Comparison of ENCODE assay signal across 8 cellular contexts in the genomic region with DNA sequence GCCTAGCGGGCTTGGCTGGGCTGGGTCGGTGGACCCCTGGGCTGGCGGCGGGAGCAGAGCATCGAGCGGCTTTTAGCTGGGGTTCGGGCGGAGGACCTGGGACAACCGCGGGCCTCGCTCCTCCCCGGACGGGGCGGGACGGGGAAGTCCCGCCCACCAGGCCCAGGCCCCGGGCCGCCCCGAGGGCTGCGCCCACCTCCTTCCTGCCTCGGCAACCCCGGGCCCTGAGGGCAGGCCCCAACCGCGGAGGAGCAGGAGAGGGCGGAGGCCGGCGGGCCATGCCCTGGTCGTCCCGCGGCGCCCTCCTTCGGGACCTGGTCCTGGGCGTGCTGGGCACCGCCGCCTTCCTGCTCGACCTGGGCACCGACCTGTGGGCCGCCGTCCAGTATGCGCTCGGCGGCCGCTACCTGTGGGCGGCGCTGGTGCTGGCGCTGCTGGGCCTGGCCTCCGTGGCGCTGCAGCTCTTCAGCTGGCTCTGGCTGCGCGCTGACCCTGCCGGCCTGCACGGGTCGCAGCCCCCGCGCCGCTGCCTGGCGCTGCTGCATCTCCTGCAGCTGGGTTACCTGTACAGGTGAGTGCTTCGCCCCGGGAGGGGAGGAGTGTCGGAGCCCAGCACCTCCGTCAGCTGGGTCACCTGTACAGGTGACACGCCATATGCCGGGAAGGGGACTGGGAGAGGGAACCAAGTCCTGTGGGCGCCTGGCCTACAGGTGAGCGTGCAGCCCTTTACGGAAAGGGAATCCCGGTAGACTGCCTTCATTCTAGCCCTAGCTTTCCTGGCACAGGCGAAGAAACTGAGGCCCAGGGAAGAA. TPM values are rescaled to one million over a fixed set of nuclear protein-coding genes. Genes with fewer than 3 reads are reported as not detected.
A peak's percentile ranks its signal among the peaks of the same experiment; 100 is the strongest.
DNase-seq lines count a peak whose midpoint lies in the region; ATAC-seq and TF ChIP-seq lines count a peak whose summit lies in the region.

A gene with protein sequence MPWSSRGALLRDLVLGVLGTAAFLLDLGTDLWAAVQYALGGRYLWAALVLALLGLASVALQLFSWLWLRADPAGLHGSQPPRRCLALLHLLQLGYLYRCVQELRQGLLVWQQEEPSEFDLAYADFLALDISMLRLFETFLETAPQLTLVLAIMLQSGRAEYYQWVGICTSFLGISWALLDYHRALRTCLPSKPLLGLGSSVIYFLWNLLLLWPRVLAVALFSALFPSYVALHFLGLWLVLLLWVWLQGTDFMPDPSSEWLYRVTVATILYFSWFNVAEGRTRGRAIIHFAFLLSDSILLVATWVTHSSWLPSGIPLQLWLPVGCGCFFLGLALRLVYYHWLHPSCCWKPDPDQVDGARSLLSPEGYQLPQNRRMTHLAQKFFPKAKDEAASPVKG (plus strand): TSS at position 182 of the 812 bp plus-strand sequence. CDS start 97 bp downstream, at position 279.

- peak within 1 kb of the TSS; percentile 91 for H3K27ac Mint-ChIP-seq in activated naive CD4-positive, alpha-beta T cell treated with anti-CD3 and anti-CD28 coated beads, Interleukin-2, amount 50 U/mL, for 24 hours

- DNase-seq in RWPE2 (ENCODE audit: low spot score) (peak; percentile 78), glomerular visceral epithelial cell (ENCODE audit: extremely low spot score) (peak; percentile 86), tibial nerve (ENCODE audit: low spot score in 2 of 2) (peak; percentile 38 to 49)

- H4K20me1 ChIP-seq in BLaER1 treated with 17β-estradiol and CSF1 and Interleukin-3, amounts not matched to agents 10 nM and 100 nM, result peaks cover 0 to 38% (median 8%) of the 10 kb centered on the region in 11 experiments; a peak in 11 of 22 replicates

- peak in 1 of 2 donors; percentile 50 for TF ChIP-seq EP300 in tibial nerve (IDR thresholded peaks at IDR 0.05)

- peak within 1 kb of the TSS; percentile 70 to 87 (median 78) for H3K4me3 ChIP-seq in BLaER1 treated with 17β-estradiol and CSF1 and Interleukin-3, amounts not matched to agents 10 nM and 100 nM
- peak within 1 kb of the TSS; percentile 48 for H3K4me3 ChIP-seq in RWPE2 (ENCODE audit: severe bottlenecking)
- H3K4me3 ChIP-seq in parathyroid adenoma (ENCODE audit: low read depth, low read length), result peak within 1 kb of the TSS; percentile 83
- peak within 1 kb of the TSS; percentile 64 to 82 (median 70) for H3K4me3 ChIP-seq in tibial nerve

- TF ChIP-seq CTCF in RWPE2 (IDR thresholded peaks at IDR 0.05; ENCODE audit: poor library complexity, severe bottlenecking) (peak; percentile 62), parathyroid adenoma (IDR thresholded peaks at IDR 0.05) (peak; percentile 40), tibial nerve (IDR thresholded peaks at IDR 0.05) (peak; percentile 27 to 63 (median 41))

- no peaks in the 10 kb centered on the region for H3K27me3 ChIP-seq in BLaER1 treated with 17β-estradiol and CSF1 and Interleukin-3, amounts not matched to agents 10 nM and 100 nM
- H3K27me3 ChIP-seq in RWPE2 (ENCODE audit: insufficient read depth, poor library complexity, severe bottlenecking), result no peaks in the 10 kb centered on the region
- H3K27me3 ChIP-seq in parathyroid adenoma (ENCODE audit: control insufficient read depth, insufficient read depth, low read length), result no peaks in the 10 kb centered on the region
- no peaks in the 10 kb centered on the region for H3K27me3 ChIP-seq in tibial nerve

- H3K9me3 Mint-ChIP-seq in activated naive CD4-positive, alpha-beta T cell treated with anti-CD3 and anti-CD28 coated beads, Interleukin-2, amount 50 U/mL, for 24 hours, result no peaks in the 10 kb centered on the region

- peaks cover under 1% of the 10 kb centered on the region for H3K36me3 Mint-ChIP-seq in activated naive CD4-positive, alpha-beta T cell treated with anti-CD3 and anti-CD28 coated beads, Interleukin-2, amount 50 U/mL, for 24 hours

- H3K27me3 Mint-ChIP-seq in activated naive CD4-positive, alpha-beta T cell treated with anti-CD3 and anti-CD28 coated beads, Interleukin-2, amount 50 U/mL, for 24 hours, result no peaks in the 10 kb centered on the region

- 13 to 23% methylated on average over 14 to 35 of the region's 68 CpGs for WGBS in tibial nerve, 2 donors

- H2AFZ ChIP-seq in parathyroid adenoma, result peak within 1 kb of the TSS; percentile 88

- H3K9ac ChIP-seq in BLaER1 treated with 17β-estradiol and CSF1 and Interleukin-3, amounts not matched to agents 10 nM and 100 nM, result peak within 1 kb of the TSS; percentile 73 to 90 (median 84)
- no peak within 1 kb of the TSS for H3K9ac ChIP-seq in parathyroid adenoma

- no peaks in the 10 kb centered on the region for H3K79me2 ChIP-seq in parathyroid adenoma

- peak; percentile 93 for ATAC-seq in GM19328 (IDR thresholded peaks at IDR 0.05; ENCODE audit: unreplicated experiment)
- ATAC-seq in HG03571 (IDR thresholded peaks at IDR 0.05; ENCODE audit: unreplicated experiment), result peak; percentile 76
- ATAC-seq in RWPE2 (ENCODE audit: low read depth), result peak; percentile 87

- peaks cover 32 to 43% (median 38%) of the 10 kb centered on the region in 10 experiments for H3K4me1 ChIP-seq in BLaER1 treated with 17β-estradiol and CSF1 and Interleukin-3, amounts not matched to agents 10 nM and 100 nM
- H3K4me1 ChIP-seq in RWPE2 (ENCODE audit: insufficient read depth, poor library complexity, severe bottlenecking) (peaks cover 7% of the 10 kb centered on the region), parathyroid adenoma (peaks cover 4% of the 10 kb centered on the region), tibial nerve (peaks cover 0 to 31% (median 14%) of the 10 kb centered on the region in 4 donors)

- H3K9me3 ChIP-seq in BLaER1 treated with 17β-estradiol and CSF1 and Interleukin-3, amounts not matched to agents 10 nM and 100 nM (replicated peaks in 1 of 11), result no peaks in the 10 kb centered on the region
- H3K9me3 ChIP-seq in RWPE2 (ENCODE audit: severe bottlenecking) (no peaks in the 10 kb centered on the region), parathyroid adenoma (ENCODE audit: control insufficient read depth, low read length) (no peaks in the 10 kb centered on the region), tibial nerve (no peaks in the 10 kb centered on the region)

- peaks cover 28% of the 10 kb centered on the region for H3K4me1 Mint-ChIP-seq in activated naive CD4-positive, alpha-beta T cell treated with anti-CD3 and anti-CD28 coated beads, Interleukin-2, amount 50 U/mL, for 24 hours

- H3K36me3 ChIP-seq in BLaER1 treated with 17β-estradiol and CSF1 and Interleukin-3, amounts not matched to agents 10 nM and 100 nM, result peaks cover 17 to 28% (median 20%) of the 10 kb centered on the region in 11 experiments; a peak in 21 of 22 replicates
- H3K36me3 ChIP-seq in RWPE2 (ENCODE audit: low read depth) (no peaks in the 10 kb centered on the region), parathyroid adenoma (ENCODE audit: control insufficient read depth, insufficient read depth, low read length) (no peaks in the 10 kb centered on the region), tibial nerve (peaks cover 0 to 20% (median 0%) of the 10 kb centered on the region in 3 donors)

- H3K27ac ChIP-seq in BLaER1 treated with 17β-estradiol and CSF1 and Interleukin-3, amounts not matched to agents 10 nM and 100 nM, result peak within 1 kb of the TSS; percentile 61 to 88 (median 79)
- H3K27ac ChIP-seq in RWPE2 (ENCODE audit: poor library complexity, severe bottlenecking) (peak within 1 kb of the TSS; percentile 61), parathyroid adenoma (peak within 1 kb of the TSS; percentile 77), tibial nerve (peak within 1 kb of the TSS; percentile 76 to 90 (median 88))

- peak in 1 of 2 donors; percentile 54 for TF ChIP-seq POLR2A in tibial nerve (IDR thresholded peaks at IDR 0.05)

- H3K4me3 Mint-ChIP-seq in activated naive CD4-positive, alpha-beta T cell treated with anti-CD3 and anti-CD28 coated beads, Interleukin-2, amount 50 U/mL, for 24 hours, result peak within 1 kb of the TSS; percentile 87

- peak within 1 kb of the TSS; percentile 91 to 100 (median 97) for H3K4me2 ChIP-seq in BLaER1 treated with 17β-estradiol and CSF1 and Interleukin-3, amounts not matched to agents 10 nM and 100 nM
- peak within 1 kb of the TSS; percentile 99 for H3K4me2 ChIP-seq in parathyroid adenoma (ENCODE audit: low read length)

RNA-seq across cellular contexts. Expression of the gene that starts here (rescaled TPM):
- 1 to 10 TPM; 5.1 to 7.5 (median 7.3) TPM for total RNA-seq in tibial nerve

Comparison
In these comparisons a context has a peak if more than half of its experiments do, and no peak if none do; other contexts are left out.
1. Peak in every context shown above with its lines: DNase-seq, ATAC-seq, H3K4me3 ChIP-seq and H3K27ac ChIP-seq.